Comparison of ENCODE assay signal across 1 cellular context in the genomic region with DNA sequence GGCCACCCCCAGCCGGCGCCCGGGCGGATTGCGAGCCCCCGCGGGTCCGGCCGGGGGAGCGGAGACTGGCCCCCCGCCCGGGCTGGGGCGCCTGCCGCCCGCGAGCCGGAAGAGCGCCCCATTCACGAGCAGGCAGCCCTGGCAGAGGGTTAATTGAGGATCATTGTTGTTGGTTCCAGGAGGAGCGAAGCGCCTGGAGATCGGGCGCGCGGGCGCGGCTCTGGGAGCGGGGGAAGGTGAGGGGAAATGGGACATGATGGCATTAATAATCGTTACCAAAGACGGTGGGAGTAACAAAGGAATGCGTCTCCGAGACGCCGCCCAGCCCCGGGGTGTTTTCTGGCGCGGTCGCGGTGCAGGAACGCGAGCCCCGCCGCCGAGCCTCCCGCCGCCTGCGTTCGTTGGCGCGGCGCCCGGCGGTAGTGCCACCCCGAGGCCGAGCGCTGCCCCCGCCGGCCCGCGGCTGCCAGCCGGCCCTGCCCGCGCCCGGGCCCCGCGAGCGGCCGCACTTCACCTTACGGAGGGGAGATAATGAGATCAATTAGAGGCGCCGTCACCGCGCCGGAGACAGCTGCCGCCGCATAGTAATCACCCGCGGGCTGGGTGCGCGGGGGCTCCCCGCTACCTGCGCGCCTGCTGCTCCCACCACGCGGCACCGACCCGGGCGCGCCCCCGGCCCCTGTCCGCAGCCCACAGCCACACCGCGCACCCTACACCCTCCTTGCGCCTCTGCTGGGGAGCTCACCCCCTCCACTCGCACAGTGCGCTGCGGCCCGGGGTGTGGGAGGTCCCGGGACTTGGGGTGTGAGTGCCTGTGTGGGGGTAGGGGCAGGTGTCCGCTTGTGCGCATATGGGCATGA.
TF ChIP-seq lines count a peak whose summit lies in the region.

No MANE protein-coding gene starts in this region.

TF ChIP-seq in A549, 52 proteins besides CTCF, POLR2A, EP300 and RAD21 (continued from another document):
- TF ChIP-seq, protein P1, sequence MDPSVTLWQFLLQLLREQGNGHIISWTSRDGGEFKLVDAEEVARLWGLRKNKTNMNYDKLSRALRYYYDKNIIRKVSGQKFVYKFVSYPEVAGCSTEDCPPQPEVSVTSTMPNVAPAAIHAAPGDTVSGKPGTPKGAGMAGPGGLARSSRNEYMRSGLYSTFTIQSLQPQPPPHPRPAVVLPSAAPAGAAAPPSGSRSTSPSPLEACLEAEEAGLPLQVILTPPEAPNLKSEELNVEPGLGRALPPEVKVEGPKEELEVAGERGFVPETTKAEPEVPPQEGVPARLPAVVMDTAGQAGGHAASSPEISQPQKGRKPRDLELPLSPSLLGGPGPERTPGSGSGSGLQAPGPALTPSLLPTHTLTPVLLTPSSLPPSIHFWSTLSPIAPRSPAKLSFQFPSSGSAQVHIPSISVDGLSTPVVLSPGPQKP (IDR thresholded peaks at IDR 0.05; ENCODE audit: low read depth, low read length): no peak
- no peak for TF ChIP-seq SMC3 (IDR thresholded peaks at IDR 0.05)
- no peak for TF ChIP-seq MYC (IDR thresholded peaks at IDR 0.05; ENCODE audit: borderline replicate concordance, low read length)
- no peak for TF ChIP-seq KDM1A (IDR thresholded peaks at IDR 0.05; ENCODE audit: low read depth)
- no peak for TF ChIP-seq TP53 (CRISPR knock-in tag; IDR thresholded peaks at IDR 0.05)
- no peak for TF ChIP-seq KDM5A (IDR thresholded peaks at IDR 0.05)
